ENCODE assay signal across 1 cellular context in genomic region chr5:1164696-1165630, GRCh38.
TF ChIP-seq lines count a peak whose summit lies in the region.

No MANE protein-coding gene starts in this region.

TF ChIP-seq in H1, 55 proteins besides CTCF, POLR2A, EP300 and RAD21:
- TF ChIP-seq SIRT6 (IDR thresholded peaks at IDR 0.05; ENCODE audit: low read length) (no peak), CHD7 (IDR thresholded peaks at IDR 0.05; ENCODE audit: insufficient replicate concordance, low read length) (no peak), JUN (IDR thresholded peaks at IDR 0.05; ENCODE audit: low read depth, low read length) (no peak), TCF12 (IDR thresholded peaks at IDR 0.05; ENCODE audit: low read depth, low read length) (no peak), SP4 (IDR thresholded peaks at IDR 0.05; ENCODE audit: low read length) (no peak), CREB1 (IDR thresholded peaks at IDR 0.05) (no peak), CEBPB (IDR thresholded peaks at IDR 0.05; ENCODE audit: low read depth, low read length) (no peak), RNF2 (IDR thresholded peaks at IDR 0.05; ENCODE audit: borderline replicate concordance, low read depth, low read length, missing control alignments, poor library complexity, severe bottlenecking) (no peak), NRF1 (IDR thresholded peaks at IDR 0.05; ENCODE audit: low read depth, low read length) (no peak), TAF1 (IDR thresholded peaks at IDR 0.05; ENCODE audit: low read depth, low read length) (no peak), GABPA (IDR thresholded peaks at IDR 0.05; ENCODE audit: borderline replicate concordance, insufficient read depth, low read length) (no peak), ZNF274 (IDR thresholded peaks at IDR 0.05; ENCODE audit: borderline replicate concordance, extremely low read depth, low read length) (no peak), YY1 (IDR thresholded peaks at IDR 0.05; ENCODE audit: low read depth, low read length) (no peak), SIX5 (IDR thresholded peaks at IDR 0.05; ENCODE audit: low read depth, low read length) (no peak), CBX5 (IDR thresholded peaks at IDR 0.05; ENCODE audit: low read depth, low read length) (no peak), JUND (IDR thresholded peaks at IDR 0.05; ENCODE audit: low read length) (no peak), FOSL1 (IDR thresholded peaks at IDR 0.05; ENCODE audit: insufficient read depth, low read depth, low read length) (no peak)
